ENCODE assay signal across 1 cellular context in the genomic region with DNA sequence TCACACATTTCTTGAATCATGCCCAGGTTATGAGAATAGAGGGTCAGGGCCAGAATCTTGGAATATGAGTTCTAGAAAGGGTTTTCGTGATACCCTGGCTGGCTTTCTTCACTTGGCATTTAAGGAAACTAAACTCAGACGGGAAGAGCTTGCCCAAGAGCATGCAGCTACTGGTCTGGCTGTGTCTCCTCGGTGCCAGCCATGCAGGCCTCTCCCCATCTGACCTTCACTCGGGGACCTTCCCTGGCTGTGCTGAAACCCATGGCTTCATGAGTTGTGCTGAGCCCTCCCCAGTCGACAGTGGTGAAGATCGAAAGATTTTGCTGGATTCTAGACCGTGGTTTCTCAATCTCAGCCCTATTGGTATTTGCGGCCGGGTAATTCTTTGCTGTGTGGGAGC.
TF ChIP-seq lines count a peak whose summit lies in the region.

No MANE protein-coding gene starts in this region.

TF ChIP-seq in GM23338, 12 proteins besides CTCF, POLR2A, EP300 and RAD21 (continued from another document):
- TF ChIP-seq, protein P1, sequence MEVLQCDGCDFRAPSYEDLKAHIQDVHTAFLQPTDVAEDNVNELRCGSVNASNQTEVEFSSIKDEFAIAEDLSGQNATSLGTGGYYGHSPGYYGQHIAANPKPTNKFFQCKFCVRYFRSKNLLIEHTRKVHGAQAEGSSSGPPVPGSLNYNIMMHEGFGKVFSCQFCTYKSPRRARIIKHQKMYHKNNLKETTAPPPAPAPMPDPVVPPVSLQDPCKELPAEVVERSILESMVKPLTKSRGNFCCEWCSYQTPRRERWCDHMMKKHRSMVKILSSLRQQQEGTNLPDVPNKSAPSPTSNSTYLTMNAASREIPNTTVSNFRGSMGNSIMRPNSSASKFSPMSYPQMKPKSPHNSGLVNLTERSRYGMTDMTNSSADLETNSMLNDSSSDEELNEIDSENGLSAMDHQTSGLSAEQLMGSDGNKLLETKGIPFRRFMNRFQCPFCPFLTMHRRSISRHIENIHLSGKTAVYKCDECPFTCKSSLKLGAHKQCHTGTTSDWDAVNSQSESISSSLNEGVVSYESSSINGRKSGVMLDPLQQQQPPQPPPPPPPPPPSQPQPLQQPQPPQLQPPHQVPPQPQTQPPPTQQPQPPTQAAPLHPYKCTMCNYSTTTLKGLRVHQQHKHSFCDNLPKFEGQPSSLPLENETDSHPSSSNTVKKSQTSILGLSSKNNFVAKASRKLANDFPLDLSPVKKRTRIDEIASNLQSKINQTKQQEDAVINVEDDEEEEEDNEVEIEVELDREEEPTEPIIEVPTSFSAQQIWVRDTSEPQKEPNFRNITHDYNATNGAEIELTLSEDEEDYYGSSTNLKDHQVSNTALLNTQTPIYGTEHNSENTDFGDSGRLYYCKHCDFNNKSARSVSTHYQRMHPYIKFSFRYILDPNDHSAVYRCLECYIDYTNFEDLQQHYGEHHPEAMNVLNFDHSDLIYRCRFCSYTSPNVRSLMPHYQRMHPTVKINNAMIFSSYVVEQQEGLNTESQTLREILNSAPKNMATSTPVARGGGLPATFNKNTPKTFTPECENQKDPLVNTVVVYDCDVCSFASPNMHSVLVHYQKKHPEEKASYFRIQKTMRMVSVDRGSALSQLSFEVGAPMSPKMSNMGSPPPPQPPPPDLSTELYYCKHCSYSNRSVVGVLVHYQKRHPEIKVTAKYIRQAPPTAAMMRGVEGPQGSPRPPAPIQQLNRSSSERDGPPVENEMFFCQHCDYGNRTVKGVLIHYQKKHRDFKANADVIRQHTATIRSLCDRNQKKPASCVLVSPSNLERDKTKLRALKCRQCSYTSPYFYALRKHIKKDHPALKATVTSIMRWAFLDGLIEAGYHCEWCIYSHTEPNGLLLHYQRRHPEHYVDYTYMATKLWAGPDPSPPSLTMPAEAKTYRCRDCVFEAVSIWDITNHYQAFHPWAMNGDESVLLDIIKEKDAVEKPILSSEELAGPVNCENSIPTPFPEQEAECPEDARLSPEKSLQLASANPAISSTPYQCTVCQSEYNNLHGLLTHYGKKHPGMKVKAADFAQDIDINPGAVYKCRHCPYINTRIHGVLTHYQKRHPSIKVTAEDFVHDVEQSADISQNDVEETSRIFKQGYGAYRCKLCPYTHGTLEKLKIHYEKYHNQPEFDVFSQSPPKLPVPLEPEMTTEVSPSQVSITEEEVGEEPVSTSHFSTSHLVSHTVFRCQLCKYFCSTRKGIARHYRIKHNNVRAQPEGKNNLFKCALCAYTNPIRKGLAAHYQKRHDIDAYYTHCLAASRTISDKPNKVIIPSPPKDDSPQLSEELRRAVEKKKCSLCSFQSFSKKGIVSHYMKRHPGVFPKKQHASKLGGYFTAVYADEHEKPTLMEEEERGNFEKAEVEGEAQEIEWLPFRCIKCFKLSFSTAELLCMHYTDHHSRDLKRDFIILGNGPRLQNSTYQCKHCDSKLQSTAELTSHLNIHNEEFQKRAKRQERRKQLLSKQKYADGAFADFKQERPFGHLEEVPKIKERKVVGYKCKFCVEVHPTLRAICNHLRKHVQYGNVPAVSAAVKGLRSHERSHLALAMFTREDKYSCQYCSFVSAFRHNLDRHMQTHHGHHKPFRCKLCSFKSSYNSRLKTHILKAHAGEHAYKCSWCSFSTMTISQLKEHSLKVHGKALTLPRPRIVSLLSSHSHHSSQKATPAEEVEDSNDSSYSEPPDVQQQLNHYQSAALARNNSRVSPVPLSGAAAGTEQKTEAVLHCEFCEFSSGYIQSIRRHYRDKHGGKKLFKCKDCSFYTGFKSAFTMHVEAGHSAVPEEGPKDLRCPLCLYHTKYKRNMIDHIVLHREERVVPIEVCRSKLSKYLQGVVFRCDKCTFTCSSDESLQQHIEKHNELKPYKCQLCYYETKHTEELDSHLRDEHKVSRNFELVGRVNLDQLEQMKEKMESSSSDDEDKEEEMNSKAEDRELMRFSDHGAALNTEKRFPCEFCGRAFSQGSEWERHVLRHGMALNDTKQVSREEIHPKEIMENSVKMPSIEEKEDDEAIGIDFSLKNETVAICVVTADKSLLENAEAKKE (CRISPR knock-in tag; IDR thresholded peaks at IDR 0.05): no peak
TF ChIP-seq in GM23338: peak in this region for 0.
